In the genomic region with DNA sequence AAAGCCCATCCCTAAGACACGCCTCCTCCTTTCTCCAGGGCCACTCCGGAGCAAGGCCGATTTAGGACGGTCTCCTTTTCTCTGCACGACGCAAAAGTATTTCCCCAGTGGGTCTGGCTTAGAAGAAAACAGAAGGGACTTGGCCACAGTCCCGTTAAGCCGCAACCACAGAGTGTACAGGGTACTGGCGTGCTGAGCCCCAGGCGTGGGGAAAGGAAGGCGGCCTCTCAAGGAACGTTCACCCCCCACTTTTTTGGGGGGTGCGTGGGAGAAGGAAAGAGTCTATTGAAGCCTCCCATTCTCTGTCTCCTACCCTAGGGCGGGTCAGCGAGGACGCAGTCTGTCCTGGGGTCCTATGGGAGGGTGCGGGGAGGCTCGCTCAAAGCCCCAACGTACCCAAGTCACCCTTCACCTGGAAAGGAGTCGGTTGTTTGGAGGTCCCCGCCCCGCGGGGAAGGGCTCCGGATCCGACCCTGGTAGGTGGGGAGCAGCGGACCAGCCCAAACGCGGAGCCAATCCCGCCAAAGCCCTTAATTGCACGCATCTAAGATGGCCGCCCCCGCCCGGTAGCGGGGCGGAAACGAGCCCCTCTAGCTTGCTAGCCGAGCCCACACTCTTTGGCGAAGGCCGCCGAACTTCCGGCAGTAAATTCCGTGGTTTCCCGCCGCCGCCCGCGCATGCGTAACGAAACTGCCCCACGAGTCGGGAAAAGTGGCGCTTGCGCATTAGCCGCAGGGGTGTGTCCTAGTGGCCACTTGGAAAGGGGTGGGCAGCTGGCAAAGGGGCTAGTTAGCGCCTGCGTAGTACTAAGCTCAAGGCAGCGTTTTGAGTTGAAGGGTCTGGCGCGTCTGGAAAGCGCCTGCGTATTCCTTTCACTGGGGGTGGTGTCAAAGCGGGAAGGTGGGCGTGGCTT, we compare ENCODE assay signal across 8 cellular contexts. TPM values are rescaled to one million over a fixed set of nuclear protein-coding genes. Genes with fewer than 3 reads are reported as not detected.
DNase-seq lines count a peak whose midpoint lies in the region; ATAC-seq lines count a peak whose summit lies in the region.

A gene with protein sequence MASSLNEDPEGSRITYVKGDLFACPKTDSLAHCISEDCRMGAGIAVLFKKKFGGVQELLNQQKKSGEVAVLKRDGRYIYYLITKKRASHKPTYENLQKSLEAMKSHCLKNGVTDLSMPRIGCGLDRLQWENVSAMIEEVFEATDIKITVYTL (minus strand): TSS at position 434 of the 913 bp plus-strand sequence. CDS start 722 bp downstream, outside the sequence.

- peak within 1 kb of the TSS; percentile 98 for H3K4ac ChIP-seq in mesendoderm (ENCODE audit: low read depth, low read length)

- WGBS in mesendoderm (ENCODE audit: extremely low coverage, insufficient coverage, low lambda C conversion rate), result no CpG with 5 or more reads among the region's 63 CpGs

- H3K27ac ChIP-seq in mesendoderm (ENCODE audit: low read depth, low read length), result peak within 1 kb of the TSS; percentile 100

- peak within 1 kb of the TSS; percentile 51 for H2BK120ac ChIP-seq in mesendoderm (ENCODE audit: low read depth, low read length)

- H2AK5ac ChIP-seq in mesendoderm (ENCODE audit: low read length), result no peak within 1 kb of the TSS

- H3K36me3 Mint-ChIP-seq in activated CD8-positive, alpha-beta memory T cell treated with anti-CD3 and anti-CD28 coated beads, Interleukin-2, amount 10 ng/mL, durations not matched to agents 7 days and 5 days, result peaks cover 32% of the 10 kb centered on the region

- H3K36me3 ChIP-seq in NT2/D1 (ENCODE audit: insufficient read depth, insufficient read length, low read length), result peaks cover 29% of the 10 kb centered on the region
- no peaks in the 10 kb centered on the region for H3K36me3 ChIP-seq in endocrine pancreas (ENCODE audit: control insufficient read depth, insufficient read depth, low read length)
- no peaks in the 10 kb centered on the region for H3K36me3 ChIP-seq in mesendoderm (ENCODE audit: control insufficient read depth, insufficient read depth, low read length)

- H3K9me3 Mint-ChIP-seq in activated CD8-positive, alpha-beta memory T cell treated with anti-CD3 and anti-CD28 coated beads, Interleukin-2, amount 10 ng/mL, durations not matched to agents 7 days and 5 days (ENCODE audit: low read depth), result no peaks in the 10 kb centered on the region

- H2BK15ac ChIP-seq in mesendoderm (replicated peaks; ENCODE audit: low read depth), result no peak within 1 kb of the TSS

- no peaks in the 10 kb centered on the region for H3K4me1 ChIP-seq in NT2/D1 (ENCODE audit: insufficient read depth, insufficient read length)
- H3K4me1 ChIP-seq in endocrine pancreas (ENCODE audit: control insufficient read depth, insufficient read depth, low read length), result no peaks in the 10 kb centered on the region
- H3K4me1 ChIP-seq in mesendoderm (ENCODE audit: control insufficient read depth, low read depth, low read length), result no peaks in the 10 kb centered on the region

- H3K4me2 ChIP-seq in mesendoderm (ENCODE audit: low read length), result peak within 1 kb of the TSS; percentile 49

- H3K27ac Mint-ChIP-seq in activated CD8-positive, alpha-beta memory T cell treated with anti-CD3 and anti-CD28 coated beads, Interleukin-2, amount 10 ng/mL, durations not matched to agents 7 days and 5 days, result peak within 1 kb of the TSS; percentile 99

- peak; percentile 60 for ATAC-seq in GM21381 (IDR thresholded peaks at IDR 0.05; ENCODE audit: unreplicated experiment)
- ATAC-seq in activated CD8-positive, alpha-beta memory T cell treated with anti-CD3 and anti-CD28 coated beads, Interleukin-2, amount 10 ng/mL, durations not matched to agents 7 days and 5 days, result peak; percentile 74

- peak within 1 kb of the TSS; percentile 97 for H3K18ac ChIP-seq in mesendoderm (ENCODE audit: low read length)

- H3K9ac ChIP-seq in NT2/D1 (ENCODE audit: insufficient read length, low read depth), result peak within 1 kb of the TSS; percentile 99
- peak within 1 kb of the TSS; percentile 98 for H3K9ac ChIP-seq in endocrine pancreas (ENCODE audit: control insufficient read depth, insufficient read depth, low read length)
- H3K9ac ChIP-seq in mesendoderm (ENCODE audit: low read length), result peak within 1 kb of the TSS; percentile 90

- H2BK5ac ChIP-seq in mesendoderm (ENCODE audit: low read length), result peak within 1 kb of the TSS; percentile 14

- peaks cover 64% of the 10 kb centered on the region for H3K4me1 Mint-ChIP-seq in activated CD8-positive, alpha-beta memory T cell treated with anti-CD3 and anti-CD28 coated beads, Interleukin-2, amount 10 ng/mL, durations not matched to agents 7 days and 5 days

- H3K23ac ChIP-seq in mesendoderm (ENCODE audit: low read length), result no peak within 1 kb of the TSS

- CTCF ChIA-PET in activated CD8-positive, alpha-beta memory T cell treated with anti-CD3 and anti-CD28 coated beads, Interleukin-2, amount 10 ng/mL, durations not matched to agents 7 days and 5 days (lab: Charles Lee), result interaction anchor here (0.7 to 4.0 kb wide), 14 partner anchors 9 to 247 kb away, joined by 3 to 16 read pairs (median 4); no protein-coding TSS in a partner anchor

- peak within 1 kb of the TSS; percentile 94 for H3K56ac ChIP-seq in mesendoderm (ENCODE audit: low read length)

- H3K4me3 ChIP-seq in NT2/D1 (ENCODE audit: insufficient read length, low read depth) (peak within 1 kb of the TSS; percentile 97), endocrine pancreas (ENCODE audit: control insufficient read depth, insufficient read depth, low read length) (peak within 1 kb of the TSS; percentile 92), mesendoderm (ENCODE audit: low read length) (peak within 1 kb of the TSS; percentile 73)

- H3K4me3 Mint-ChIP-seq in activated CD8-positive, alpha-beta memory T cell treated with anti-CD3 and anti-CD28 coated beads, Interleukin-2, amount 10 ng/mL, durations not matched to agents 7 days and 5 days, result peak within 1 kb of the TSS; percentile 96

- DNase-seq in COR-L47 (lab: John Stamatoyannopoulos, UW) (peak; percentile 100), HUDEP-2 (lab: John Stamatoyannopoulos, UW; ENCODE audit: unreplicated experiment in 76 of 76) (peak; percentile 55 to 100 (median 100)), NT2/D1 (ENCODE audit: low read depth, low spot score) (peak; percentile 93), mesendoderm (peak; percentile 100)
- DNase-seq in activated CD8-positive, alpha-beta memory T cell treated with anti-CD3 and anti-CD28 coated beads, Interleukin-2, amount 10 ng/mL, durations not matched to agents 7 days and 5 days, result peak; percentile 100
- peak; percentile 99 for DNase-seq in stimulated activated CD8-positive, alpha-beta memory T cell treated with anti-CD3 and anti-CD28 coated beads, Interleukin-15, amount 100 ng/mL, for 24 hours (ENCODE audit: low read depth)

- no peaks in the 10 kb centered on the region for H3K27me3 ChIP-seq in NT2/D1 (ENCODE audit: insufficient read depth, insufficient read length)
- no peaks in the 10 kb centered on the region for H3K27me3 ChIP-seq in endocrine pancreas (ENCODE audit: control insufficient read depth, insufficient read depth, low read length)
- no peaks in the 10 kb centered on the region for H3K27me3 ChIP-seq in mesendoderm (ENCODE audit: insufficient read depth, low read length, poor library complexity)

- peaks cover 36% of the 10 kb centered on the region for H3K79me2 ChIP-seq in mesendoderm (ENCODE audit: control insufficient read depth, insufficient read depth, low read length)

- no peak within 1 kb of the TSS for H4K5ac ChIP-seq in mesendoderm (ENCODE audit: low read length)

- H3K9me3 ChIP-seq in NT2/D1 (ENCODE audit: insufficient read depth, low read length), result no peaks in the 10 kb centered on the region
- no peaks in the 10 kb centered on the region for H3K9me3 ChIP-seq in endocrine pancreas (ENCODE audit: control insufficient read depth, low read length)

- no peaks in the 10 kb centered on the region for H3K27me3 Mint-ChIP-seq in activated CD8-positive, alpha-beta memory T cell treated with anti-CD3 and anti-CD28 coated beads, Interleukin-2, amount 10 ng/mL, durations not matched to agents 7 days and 5 days

- peak within 1 kb of the TSS; percentile 58 for H4K8ac ChIP-seq in mesendoderm (ENCODE audit: low read depth, low read length)

- peaks cover 1% of the 10 kb centered on the region for H3K79me1 ChIP-seq in mesendoderm (ENCODE audit: low read length)

RNA-seq across cellular contexts. Expression of the gene that starts here (rescaled TPM):
- total RNA-seq in activated CD8-positive, alpha-beta memory T cell treated with anti-CD3 and anti-CD28 coated beads, Interleukin-2, amount 10 ng/mL, durations not matched to agents 7 days and 5 days, result 10 to 100 TPM; 31.7 to 32.4 TPM
- polyA plus RNA-seq in mesendoderm (2013, experiment 1 of 2), result 33.0 TPM
- polyA plus RNA-seq in mesendoderm (2013, experiment 2 of 2), result 33.7 TPM

Comparison
In these comparisons a context has a peak if more than half of its experiments do, and no peak if none do; other contexts are left out.
1. Peak in every context shown above with its lines: DNase-seq, ATAC-seq, H3K4me3 ChIP-seq and H3K27ac ChIP-seq.